ENCODE assay signal across 8 cellular contexts in the genomic region with DNA sequence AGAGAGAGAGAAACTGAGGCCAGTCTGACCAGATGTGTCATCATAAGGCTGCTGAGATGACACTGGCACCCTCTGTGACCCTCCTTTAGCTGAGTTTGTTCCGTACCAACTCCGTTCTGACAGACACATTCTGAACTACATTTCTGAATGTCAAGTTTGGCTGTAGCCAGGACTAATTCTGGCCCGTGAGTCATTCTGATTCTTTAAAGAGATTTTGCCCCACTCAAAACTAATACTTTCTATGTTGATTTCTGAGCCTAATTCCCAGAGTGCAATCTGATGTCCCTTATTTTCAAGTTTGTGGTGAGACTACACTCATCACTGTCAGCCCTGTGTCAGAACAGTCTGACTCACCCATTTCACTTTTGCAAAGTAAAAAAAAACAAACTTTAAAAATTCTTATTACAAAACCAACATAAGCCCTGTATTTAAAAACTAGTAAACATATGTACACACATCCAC.
DNase-seq lines count a peak whose midpoint lies in the region; ATAC-seq and TF ChIP-seq lines count a peak whose summit lies in the region.

No MANE protein-coding gene starts in this region.

- peaks cover 34% of the 10 kb centered on the region for H3K4me1 ChIP-seq in suprapubic skin

- no peak overlapping the region for H3K4me3 ChIP-seq in suprapubic skin

- H3K36me3 ChIP-seq in suprapubic skin = no peaks in the 10 kb centered on the region

- H3K9me3 ChIP-seq in suprapubic skin = no peaks in the 10 kb centered on the region

- H3K4me3 Mint-ChIP-seq in stimulated activated naive CD8-positive, alpha-beta T cell treated with anti-CD3 and anti-CD28 coated beads, Interleukin-15, amount 100 ng/mL, for 72 hours = no peak overlapping the region
- peak overlapping the region; percentile 46 for H3K4me3 Mint-ChIP-seq in chondrocyte (ENCODE audit: unreplicated experiment)

- no peaks in the 10 kb centered on the region for H3K36me3 Mint-ChIP-seq in chondrocyte (ENCODE audit: low read depth)

- TF ChIP-seq CTCF in chondrocyte (IDR thresholded peaks at IDR 0.05) (peak; percentile 37), suprapubic skin (IDR thresholded peaks at IDR 0.05) (no peak)

- 17% methylated on average over 3 of the region's 3 CpGs for WGBS in suprapubic skin

- TF ChIP-seq EP300 in suprapubic skin (IDR thresholded peaks at IDR 0.05) = no peak

- H3K27ac ChIP-seq in suprapubic skin = peak overlapping the region; percentile 90

- DNase-seq in stimulated activated naive CD8-positive, alpha-beta T cell treated with anti-CD3 and anti-CD28 coated beads, Interleukin-15, amount 100 ng/mL, for 72 hours = no peak
- DNase-seq in stimulated activated naive CD8-positive, alpha-beta T cell treated with anti-CD3 and anti-CD28 coated beads, Interleukin-15, Interleukin-2, amounts not matched to agents 100 U/mL and 50 U/mL, for 24 hours = no peak
- DNase-seq in chondrocyte (ENCODE audit: low spot score) (no peak), suprapubic skin (ENCODE audit: low spot score in 2 of 2) (no peak), NCI-H1105 treated with DMSO at 0.1 percent for 48 hours (lab: John Stamatoyannopoulos, UW) (no peak), NCI-H1105 (lab: John Stamatoyannopoulos, UW) (no peak), activated gamma-delta T cell (lab: John Stamatoyannopoulos, UW) (no peak)

- TF ChIP-seq POLR2A in suprapubic skin (IDR thresholded peaks at IDR 0.05) = peak in 1 of 2 donors; percentile 9

- H3K27me3 ChIP-seq in suprapubic skin = no peaks in the 10 kb centered on the region

- no peaks in the 10 kb centered on the region for H3K4me1 Mint-ChIP-seq in stimulated activated naive CD8-positive, alpha-beta T cell treated with anti-CD3 and anti-CD28 coated beads, Interleukin-15, amount 100 ng/mL, for 72 hours
- peaks cover 49% of the 10 kb centered on the region for H3K4me1 Mint-ChIP-seq in chondrocyte (ENCODE audit: low read depth)

- no peak overlapping the region for H3K27ac Mint-ChIP-seq in stimulated activated naive CD8-positive, alpha-beta T cell treated with anti-CD3 and anti-CD28 coated beads, Interleukin-15, amount 100 ng/mL, for 72 hours
- H3K27ac Mint-ChIP-seq in chondrocyte (ENCODE audit: unreplicated experiment) = peak overlapping the region; percentile 96

- peak; percentile 26 for ATAC-seq in stimulated activated naive CD8-positive, alpha-beta T cell treated with anti-CD3 and anti-CD28 coated beads, Interleukin-15, amount 100 ng/mL, for 72 hours
- no peak for ATAC-seq in stimulated activated naive CD8-positive, alpha-beta T cell treated with anti-CD3 and anti-CD28 coated beads, Interleukin-15, Interleukin-2, amounts not matched to agents 100 U/mL and 50 U/mL, for 24 hours
- ATAC-seq in HG03280 (IDR thresholded peaks at IDR 0.05; ENCODE audit: unreplicated experiment) = peak; percentile 61

- H3K9me3 Mint-ChIP-seq in stimulated activated naive CD8-positive, alpha-beta T cell treated with anti-CD3 and anti-CD28 coated beads, Interleukin-15, amount 100 ng/mL, for 72 hours = peaks cover 0 to 13% of the 10 kb centered on the region in 2 donors
- H3K9me3 Mint-ChIP-seq in chondrocyte (ENCODE audit: low read depth) = no peaks in the 10 kb centered on the region

- H3K27me3 Mint-ChIP-seq in stimulated activated naive CD8-positive, alpha-beta T cell treated with anti-CD3 and anti-CD28 coated beads, Interleukin-15, amount 100 ng/mL, for 72 hours = peaks cover 8% of the 10 kb centered on the region
- H3K27me3 Mint-ChIP-seq in chondrocyte (ENCODE audit: low read depth) = no peaks in the 10 kb centered on the region
